Comparison of ENCODE assay signal across 8 cellular contexts in the genomic region with DNA sequence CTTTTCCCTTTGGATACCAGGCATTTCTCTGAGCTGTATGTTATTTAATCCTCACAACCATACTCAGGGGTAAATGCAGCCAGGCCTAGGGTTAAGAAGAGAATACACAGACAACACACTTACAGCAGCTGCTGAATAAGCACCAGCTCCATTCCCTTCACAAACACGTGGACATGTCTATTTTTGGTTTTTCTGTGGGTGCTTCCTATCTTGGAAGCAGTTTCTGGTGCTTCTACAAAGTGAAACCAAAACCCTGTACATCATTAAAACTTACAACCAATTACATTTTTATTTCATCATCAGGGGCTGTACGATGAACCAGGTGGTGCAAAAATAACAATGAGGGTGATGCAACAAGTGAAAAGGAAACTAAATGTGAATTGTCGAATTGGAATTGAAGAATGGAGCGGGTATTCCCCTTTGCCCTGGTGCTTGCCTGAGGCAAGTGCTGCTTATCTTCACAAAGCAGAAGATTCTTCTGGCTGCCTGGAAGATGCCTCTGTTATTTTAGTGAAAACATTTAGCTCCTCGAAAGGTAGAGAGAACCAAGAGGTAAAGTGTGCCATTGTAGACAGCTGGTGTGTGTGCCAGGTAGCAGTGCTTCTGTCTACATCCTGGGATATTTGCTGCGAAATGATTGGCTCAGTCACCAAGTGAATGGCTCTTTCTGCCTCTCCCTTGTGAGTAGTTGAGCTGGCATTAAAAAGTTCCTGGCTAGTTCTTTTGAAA. TPM values are rescaled to one million over a fixed set of nuclear protein-coding genes. Genes with fewer than 3 reads are reported as not detected.
A peak's percentile ranks its signal among the peaks of the same experiment; 100 is the strongest.
DNase-seq lines count a peak whose midpoint lies in the region; ATAC-seq and TF ChIP-seq lines count a peak whose summit lies in the region.

No MANE protein-coding gene starts in this region.

- ATAC-seq in GM18873 (IDR thresholded peaks at IDR 0.05; ENCODE audit: low FRiP score, unreplicated experiment) (peak; percentile 64), HG03108 (IDR thresholded peaks at IDR 0.05; ENCODE audit: unreplicated experiment) (peak; percentile 79), HG02970 (IDR thresholded peaks at IDR 0.05; ENCODE audit: low FRiP score, unreplicated experiment) (no peak)
- ATAC-seq in naive thymus-derived CD8-positive, alpha-beta T cell = peak; percentile 95 to 96

- no peaks in the 10 kb centered on the region for H3K36me3 Mint-ChIP-seq in naive thymus-derived CD8-positive, alpha-beta T cell
- no peaks in the 10 kb centered on the region for H3K36me3 Mint-ChIP-seq in glutamatergic neuron (ENCODE audit: unreplicated experiment)

- H3K4me3 Mint-ChIP-seq in naive thymus-derived CD8-positive, alpha-beta T cell = peak overlapping the region; percentile 55 to 78 (median 72)
- no peak overlapping the region for H3K4me3 Mint-ChIP-seq in glutamatergic neuron (ENCODE audit: unreplicated experiment)

- DNase-seq in AML-193 (lab: John Stamatoyannopoulos, UW) (peak; percentile 48 to 49), SK-MEL-5 (ENCODE audit: low read depth, low spot score) (peak; percentile 14), dermis blood vessel endothelial cell (peak; percentile 50), glutamatergic neuron (no peak)
- peak in 9 of 10 donors; percentile 3 to 71 (median 38) for DNase-seq in naive thymus-derived CD8-positive, alpha-beta T cell

- H3K27ac Mint-ChIP-seq in naive thymus-derived CD8-positive, alpha-beta T cell = peak overlapping the region; percentile 78 to 93 (median 86)
- H3K27ac Mint-ChIP-seq in glutamatergic neuron (ENCODE audit: unreplicated experiment) = no peak overlapping the region

- in situ Hi-C loops in SK-MEL-5 (cut with HindIII; ENCODE audit: low pct_unique_long_range_greater_than_20kb, low sequenced_read_pairs) = no loop called here

- no peaks in the 10 kb centered on the region for H3K9me3 Mint-ChIP-seq in naive thymus-derived CD8-positive, alpha-beta T cell
- H3K9me3 Mint-ChIP-seq in glutamatergic neuron (ENCODE audit: unreplicated experiment) = no peaks in the 10 kb centered on the region

- no peaks in the 10 kb centered on the region for H3K27me3 Mint-ChIP-seq in naive thymus-derived CD8-positive, alpha-beta T cell
- no peaks in the 10 kb centered on the region for H3K27me3 Mint-ChIP-seq in glutamatergic neuron (ENCODE audit: unreplicated experiment)

- POLR2A ChIA-PET in naive thymus-derived CD8-positive, alpha-beta T cell (lab: Charles Lee) = interaction anchor here (0.6 kb wide), 1 partner anchor 474 kb away, joined by 3 read pairs; a partner anchor contains a TSS

- TF ChIP-seq CTCF in glutamatergic neuron (IDR thresholded peaks at IDR 0.05; ENCODE audit: partially characterized antibody, unreplicated experiment) = no peak

- peaks cover 21 to 47% (median 35%) of the 10 kb centered on the region in 4 donors for H3K4me1 Mint-ChIP-seq in naive thymus-derived CD8-positive, alpha-beta T cell
- no peaks in the 10 kb centered on the region for H3K4me1 Mint-ChIP-seq in glutamatergic neuron (ENCODE audit: low read depth, unreplicated experiment)

RNA-seq across cellular contexts. Expression of a gene that starts 18.6 kb away (rescaled TPM):
- total RNA-seq in SK-MEL-5 (2014; rRNA removed; shearing (Covaris generic)) = not detected in 2 replicates
- polyA plus RNA-seq in SK-MEL-5 (2015; cell fraction: cytosol; rRNA removed) = not detected in 2 replicates
- polyA plus RNA-seq in SK-MEL-5 (2015; cell fraction: nucleus; rRNA removed) = not detected in 2 replicates
- not detected in 2 replicates for total RNA-seq in dermis blood vessel endothelial cell
- total RNA-seq in naive thymus-derived CD8-positive, alpha-beta T cell = not detected
- polyA plus RNA-seq in naive thymus-derived CD8-positive, alpha-beta T cell = not detected
- not detected for total RNA-seq in glutamatergic neuron (ENCODE audit: unreplicated experiment)

RNA-seq across cellular contexts. Expression of a gene that starts 45.3 kb away (rescaled TPM):
- not detected in 2 replicates for total RNA-seq in SK-MEL-5 (2014; rRNA removed; shearing (Covaris generic))
- polyA plus RNA-seq in SK-MEL-5 (2015; cell fraction: cytosol; rRNA removed) = not detected in 2 replicates
- not detected in 2 replicates for polyA plus RNA-seq in SK-MEL-5 (2015; cell fraction: nucleus; rRNA removed)
- total RNA-seq in dermis blood vessel endothelial cell = not detected in 2 replicates
- total RNA-seq in naive thymus-derived CD8-positive, alpha-beta T cell = not detected
- not detected for polyA plus RNA-seq in naive thymus-derived CD8-positive, alpha-beta T cell
- not detected for total RNA-seq in glutamatergic neuron (ENCODE audit: unreplicated experiment)
